8 cellular contexts compared by ENCODE assay signal in genomic region chr1:226711976-226712778, GRCh38. TPM values are rescaled to one million over a fixed set of nuclear protein-coding genes. Genes with fewer than 3 reads are reported as not detected.
DNase-seq lines count a peak whose midpoint lies in the region; ATAC-seq and TF ChIP-seq lines count a peak whose summit lies in the region.

No MANE protein-coding gene starts in this region.

- no peaks in the 10 kb centered on the region for H3K27me3 ChIP-seq in BE2C

- H3K9me3 ChIP-seq in BE2C: no peaks in the 10 kb centered on the region

- ATAC-seq in HG03135 (IDR thresholded peaks at IDR 0.05; ENCODE audit: unreplicated experiment): peak; percentile 80

- no peak overlapping the region for H3K27ac ChIP-seq in RWPE1

- DNase-seq in activated gamma-delta T cell treated with Interleukin-2 at 50 U/mL for 16 hours: peak; percentile 60
- DNase-seq in activated gamma-delta T cell (lab: John Stamatoyannopoulos, UW): no peak
- DNase-seq in activated effector memory CD4-positive, alpha-beta T cell treated with Interleukin-2 at 50 U/mL for 16 hours: peak; percentile 41
- DNase-seq in stimulated activated naive CD4-positive, alpha-beta T cell treated with Interleukin-2 at 50 U/mL for 16 hours (lab: John Stamatoyannopoulos, UW): peak; percentile 39
- no peak for DNase-seq in BE2C
- DNase-seq in RWPE1 (ENCODE audit: low spot score): no peak
- no peak for DNase-seq in kidney tubule cell (ENCODE audit: low spot score)

- CTCF ChIA-PET in RWPE1 (lab: Yijun Ruan, JAX): interaction anchor here (0.6 to 1.6 kb wide), 7 partner anchors 17 to 726 kb away, joined by 3 to 6 read pairs (median 4); no protein-coding TSS in a partner anchor

- H3K36me3 ChIP-seq in BE2C: no peaks in the 10 kb centered on the region

- POLR2A ChIA-PET in RWPE1 (lab: Yijun Ruan, JAX; ENCODE audit: low non-redundant PET): no interaction called here

- peaks cover 9% of the 10 kb centered on the region for H3K4me1 ChIP-seq in BE2C

- H3K4me3 ChIP-seq in BE2C (ENCODE audit: low read depth, low read length): no peak overlapping the region

- TF ChIP-seq CTCF in BE2C (IDR thresholded peaks at IDR 0.05; ENCODE audit: low read depth, low read length) (no peak), RWPE1 (conservative IDR thresholded peaks at IDR 0.05; ENCODE audit: low read depth) (no peak)

RNA-seq across cellular contexts. Expression of gene ITPKB, which starts 26.9 kb away (rescaled TPM):
- 0.25 TPM for polyA plus RNA-seq in BE2C (2012; ENCODE audit: insufficient read depth, insufficient read length, low read depth)

Comparison
In these comparisons a context has a peak if more than half of its experiments do, and no peak if none do; other contexts are left out.
1. DNase-seq: peak in activated gamma-delta T cell treated with Interleukin-2 at 50 U/mL for 16 hours (single experiment), activated effector memory CD4-positive, alpha-beta T cell treated with Interleukin-2 at 50 U/mL for 16 hours (single experiment) and stimulated activated naive CD4-positive, alpha-beta T cell treated with Interleukin-2 at 50 U/mL for 16 hours (single experiment); none in activated gamma-delta T cell (single experiment), BE2C (single experiment), RWPE1 (single experiment) and kidney tubule cell (single experiment).